Comparison of ENCODE assay signal across 2 cellular contexts in genomic region chr22:25571969-25572707, GRCh38.
A peak's percentile ranks its signal among the peaks of the same experiment; 100 is the strongest.
TF ChIP-seq lines count a peak whose summit lies in the region.

No MANE protein-coding gene starts in this region.

TF ChIP-seq in HEK293, 187 proteins besides CTCF, POLR2A, EP300 and RAD21:
- TF ChIP-seq, protein P1, sequence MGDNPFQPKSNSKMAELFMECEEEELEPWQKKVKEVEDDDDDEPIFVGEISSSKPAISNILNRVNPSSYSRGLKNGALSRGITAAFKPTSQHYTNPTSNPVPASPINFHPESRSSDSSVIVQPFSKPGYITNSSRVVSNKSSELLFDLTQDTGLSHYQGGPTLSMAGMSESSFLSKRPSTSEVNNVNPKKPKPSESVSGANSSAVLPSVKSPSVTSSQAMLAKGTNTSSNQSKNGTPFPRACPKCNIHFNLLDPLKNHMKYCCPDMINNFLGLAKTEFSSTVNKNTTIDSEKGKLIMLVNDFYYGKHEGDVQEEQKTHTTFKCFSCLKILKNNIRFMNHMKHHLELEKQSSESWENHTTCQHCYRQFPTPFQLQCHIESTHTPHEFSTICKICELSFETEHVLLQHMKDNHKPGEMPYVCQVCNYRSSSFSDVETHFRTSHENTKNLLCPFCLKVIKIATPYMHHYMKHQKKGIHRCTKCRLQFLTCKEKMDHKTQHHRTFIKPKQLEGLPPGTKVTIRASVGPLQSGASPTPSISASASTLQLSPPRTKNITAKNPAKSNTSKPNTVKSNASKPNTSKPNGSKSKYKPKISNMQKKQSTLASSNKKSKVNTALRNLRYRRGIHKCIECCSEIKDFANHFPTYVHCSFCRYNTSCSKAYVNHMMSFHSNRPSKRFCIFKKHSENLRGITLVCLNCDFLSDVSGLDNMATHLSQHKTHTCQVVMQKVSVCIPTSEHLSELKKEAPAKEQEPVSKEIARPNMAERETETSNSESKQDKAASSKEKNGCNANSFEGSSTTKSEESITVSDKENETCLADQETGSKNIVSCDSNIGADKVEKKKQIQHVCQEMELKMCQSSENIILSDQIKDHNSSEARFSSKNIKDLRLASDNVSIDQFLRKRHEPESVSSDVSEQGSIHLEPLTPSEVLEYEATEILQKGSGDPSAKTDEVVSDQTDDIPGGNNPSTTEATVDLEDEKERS (tag by site-specific recombination; IDR thresholded peaks at IDR 0.05), result peak; percentile 72; the same call in 1 of the 2 replicates
- TF ChIP-seq ZNF580 (tag by site-specific recombination; IDR thresholded peaks at IDR 0.05), result peak; percentile 84
- TF ChIP-seq ZNF146 (tag by site-specific recombination; IDR thresholded peaks at IDR 0.05), result peak; percentile 99
- peak; percentile 52; the same call in 1 of the 2 replicates for TF ChIP-seq SCRT2 (tag by site-specific recombination; IDR thresholded peaks at IDR 0.05)

TF ChIP-seq in GM12878, 131 proteins besides CTCF, POLR2A, EP300 and RAD21:
- 0 out of 2 replicates have a peak, but pooled peaks have one; percentile 35 for TF ChIP-seq EED (IDR thresholded peaks at IDR 0.05; ENCODE audit: low read depth)
- peak; percentile 37 for TF ChIP-seq ZNF217 (IDR thresholded peaks at IDR 0.05)
- 0 out of 2 replicates have a peak, but pooled peaks have one; percentile 31 for TF ChIP-seq HDGF (IDR thresholded peaks at IDR 0.05)
- TF ChIP-seq SMARCA5 (IDR thresholded peaks at IDR 0.05), result 0 out of 2 replicates have a peak, but pooled peaks have one; percentile 11
TF ChIP-seq in GM12878: peak in this region for 4; not testable (repeated sequence) for 127.
